Comparison of ENCODE assay signal across 23 cellular contexts in the genomic region with DNA sequence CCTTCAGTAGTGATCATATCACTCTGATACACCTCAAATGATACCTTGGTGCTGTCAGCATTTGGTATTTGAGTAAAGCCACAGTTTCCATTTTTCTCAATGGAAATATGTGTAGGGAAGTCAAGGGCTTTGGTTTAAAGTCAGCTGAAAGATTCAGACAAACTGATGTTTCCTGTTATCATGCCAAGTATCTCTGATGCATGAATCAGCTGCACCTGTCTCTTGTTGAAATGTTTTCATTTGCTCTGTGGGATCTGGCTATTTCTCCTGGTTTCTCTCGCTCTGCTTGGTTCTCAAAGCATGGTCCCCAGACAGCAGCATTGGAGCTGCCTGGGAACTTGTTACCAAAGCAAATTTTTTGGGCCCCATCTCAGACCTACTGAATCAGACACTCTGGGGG.
"Had no signal": no experiment of that assay in that cellular context is flagged by ENCODE, and none has a peak within 500 bp of the region (broad histone marks: within the 10 kb centered on the region; RNA-seq: fewer than 3 reads in every experiment).

No MANE protein-coding gene starts in this region.

- H3K27me3 Mint-ChIP-seq: natural killer cell treated with Interleukin-12 subunit alpha and Interleukin-12 subunit beta and Interleukin-15 and Interleukin-18, amount 100 ng/mL, for 72 hours; stimulated activated naive CD8-positive, alpha-beta T cell treated with anti-CD3 and anti-CD28 coated beads, Interleukin-15, Interleukin-2, amounts not matched to agents 100 ng/mL and 50 ng/mL, for 24 hours; T-cell had no signal

- H3K4me3 ChIP-seq: gastroesophageal sphincter, pancreas, psoas muscle, right atrium auricular region, tibial artery had no signal

- H3K27ac ChIP-seq: epithelial cell of prostate, gastroesophageal sphincter, neutrophil, pancreas, psoas muscle, right atrium auricular region, tibial artery, WERI-Rb-1 had no signal

- H3K4me1 ChIP-seq: gastroesophageal sphincter, pancreas, psoas muscle, right atrium auricular region, tibial artery had no signal

- H3K27me3 ChIP-seq: gastroesophageal sphincter, neutrophil, pancreas, right atrium auricular region, tibial artery had no signal

- H3K9me3 Mint-ChIP-seq: activated naive CD4-positive, alpha-beta T cell treated with anti-CD3 and anti-CD28 coated beads for 36 hours; activated T-cell treated with anti-CD3 and anti-CD28 coated beads, Interleukin-2, amount 50 U/mL, for 4 hours; natural killer cell treated with Interleukin-12 subunit alpha and Interleukin-12 subunit beta and Interleukin-15 and Interleukin-18, amount 100 ng/mL, for 72 hours; stimulated activated naive CD8-positive, alpha-beta T cell treated with anti-CD3 and anti-CD28 coated beads, Interleukin-15, Interleukin-2, amounts not matched to agents 100 ng/mL and 50 ng/mL, for 24 hours had no signal

- H3K9me3 ChIP-seq: neutrophil, pancreas, psoas muscle, tibial artery had no signal

- ATAC-seq: activated T-cell treated with anti-CD3 and anti-CD28 coated beads, Interleukin-2, amount 50 U/mL, for 4 hours; gastroesophageal sphincter; left ventricle myocardium superior; natural killer cell treated with Interleukin-12 subunit alpha and Interleukin-12 subunit beta and Interleukin-15 and Interleukin-18, amount 100 ng/mL, for 72 hours; pancreas; psoas muscle; T-cell had no signal

- DNase-seq: activated CD4-positive, alpha-beta T cell treated with anti-CD3 and anti-CD28 coated beads, Interleukin-2, amount 50 U/mL, for 4 hours; activated CD8-positive, alpha-beta memory T cell treated with anti-CD3 and anti-CD28 coated beads for 24 hours; activated CD8-positive, alpha-beta memory T cell treated with anti-CD3 and anti-CD28 coated beads, Interleukin-2, amount 50 U/mL, for 4 hours; activated naive CD4-positive, alpha-beta T cell treated with anti-CD3 and anti-CD28 coated beads for 36 hours; activated T-cell treated with anti-CD3 and anti-CD28 coated beads, Interleukin-2, amount 50 U/mL, for 4 hours; central memory CD4-positive, alpha-beta T cell; head of caudate nucleus; hypothalamus; left ventricle myocardium superior; midbrain; pancreas; psoas muscle; stimulated activated CD4-positive, alpha-beta T cell treated with anti-CD3 and anti-CD28 coated beads, Interleukin-4, amount 100 ng/mL, for 4 hours; T-cell; tibial artery; WERI-Rb-1 had no signal

- H3K36me3 ChIP-seq: neutrophil had no signal

- H3K27ac Mint-ChIP-seq: activated naive CD4-positive, alpha-beta T cell treated with anti-CD3 and anti-CD28 coated beads for 36 hours; natural killer cell treated with Interleukin-12 subunit alpha and Interleukin-12 subunit beta and Interleukin-15 and Interleukin-18, amount 100 ng/mL, for 72 hours; stimulated activated naive CD8-positive, alpha-beta T cell treated with anti-CD3 and anti-CD28 coated beads, Interleukin-15, Interleukin-2, amounts not matched to agents 100 ng/mL and 50 ng/mL, for 24 hours; T-helper 2 cell treated with Interferon-gamma antibody and Interleukin-4, amounts not matched to agents 5 μg/mL and 100 μg/mL, for 36 hours had no signal

- H3K4me3 Mint-ChIP-seq: activated naive CD4-positive, alpha-beta T cell treated with anti-CD3 and anti-CD28 coated beads for 36 hours; activated T-cell treated with anti-CD3 and anti-CD28 coated beads, Interleukin-2, amount 50 U/mL, for 4 hours; natural killer cell treated with Interleukin-12 subunit alpha and Interleukin-12 subunit beta and Interleukin-15 and Interleukin-18, amount 100 ng/mL, for 72 hours; stimulated activated naive CD8-positive, alpha-beta T cell treated with anti-CD3 and anti-CD28 coated beads, Interleukin-15, Interleukin-2, amounts not matched to agents 100 ng/mL and 50 ng/mL, for 24 hours; T-cell; T-helper 2 cell treated with Interferon-gamma antibody and Interleukin-4, amounts not matched to agents 5 μg/mL and 100 μg/mL, for 36 hours had no signal
